1 cellular context compared by ENCODE assay signal in the genomic region with DNA sequence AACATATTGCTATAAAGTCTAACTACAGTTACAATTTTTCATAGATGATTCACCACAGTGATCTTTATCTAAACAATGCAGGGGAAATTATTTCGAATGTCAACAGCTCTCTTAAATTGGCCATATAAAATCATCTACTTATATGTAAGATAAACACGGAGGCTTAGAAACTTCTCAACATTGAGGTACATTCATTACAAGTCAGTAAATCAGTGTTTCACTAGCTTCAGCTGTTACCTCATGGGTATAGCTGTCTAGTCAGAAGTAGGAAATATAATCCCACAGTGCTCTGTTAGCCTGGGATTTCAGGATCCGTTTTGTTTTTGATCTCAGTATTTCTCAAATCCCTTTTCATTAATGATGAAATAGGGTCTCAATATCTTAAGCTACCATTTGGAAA.
TF ChIP-seq lines count a peak whose summit lies in the region.

No MANE protein-coding gene starts in this region.

TF ChIP-seq in SK-N-SH, 30 proteins besides CTCF, POLR2A, EP300 and RAD21 (continued from another document):
- TF ChIP-seq, protein P1, sequence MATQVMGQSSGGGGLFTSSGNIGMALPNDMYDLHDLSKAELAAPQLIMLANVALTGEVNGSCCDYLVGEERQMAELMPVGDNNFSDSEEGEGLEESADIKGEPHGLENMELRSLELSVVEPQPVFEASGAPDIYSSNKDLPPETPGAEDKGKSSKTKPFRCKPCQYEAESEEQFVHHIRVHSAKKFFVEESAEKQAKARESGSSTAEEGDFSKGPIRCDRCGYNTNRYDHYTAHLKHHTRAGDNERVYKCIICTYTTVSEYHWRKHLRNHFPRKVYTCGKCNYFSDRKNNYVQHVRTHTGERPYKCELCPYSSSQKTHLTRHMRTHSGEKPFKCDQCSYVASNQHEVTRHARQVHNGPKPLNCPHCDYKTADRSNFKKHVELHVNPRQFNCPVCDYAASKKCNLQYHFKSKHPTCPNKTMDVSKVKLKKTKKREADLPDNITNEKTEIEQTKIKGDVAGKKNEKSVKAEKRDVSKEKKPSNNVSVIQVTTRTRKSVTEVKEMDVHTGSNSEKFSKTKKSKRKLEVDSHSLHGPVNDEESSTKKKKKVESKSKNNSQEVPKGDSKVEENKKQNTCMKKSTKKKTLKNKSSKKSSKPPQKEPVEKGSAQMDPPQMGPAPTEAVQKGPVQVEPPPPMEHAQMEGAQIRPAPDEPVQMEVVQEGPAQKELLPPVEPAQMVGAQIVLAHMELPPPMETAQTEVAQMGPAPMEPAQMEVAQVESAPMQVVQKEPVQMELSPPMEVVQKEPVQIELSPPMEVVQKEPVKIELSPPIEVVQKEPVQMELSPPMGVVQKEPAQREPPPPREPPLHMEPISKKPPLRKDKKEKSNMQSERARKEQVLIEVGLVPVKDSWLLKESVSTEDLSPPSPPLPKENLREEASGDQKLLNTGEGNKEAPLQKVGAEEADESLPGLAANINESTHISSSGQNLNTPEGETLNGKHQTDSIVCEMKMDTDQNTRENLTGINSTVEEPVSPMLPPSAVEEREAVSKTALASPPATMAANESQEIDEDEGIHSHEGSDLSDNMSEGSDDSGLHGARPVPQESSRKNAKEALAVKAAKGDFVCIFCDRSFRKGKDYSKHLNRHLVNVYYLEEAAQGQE (IDR thresholded peaks at IDR 0.05; ENCODE audit: low read depth, low read length) = no peak
